Comparison of ENCODE assay signal across 19 cellular contexts in genomic region chr17:61217878-61218437, GRCh38.
DNase-seq lines count a peak whose midpoint lies in the region; ATAC-seq, FAIRE-seq and TF ChIP-seq lines count a peak whose summit lies in the region.
"Had no signal": no experiment of that assay in that cellular context is flagged by ENCODE, and none has a peak within 500 bp of the region (broad histone marks: within the 10 kb centered on the region; RNA-seq: fewer than 3 reads in every experiment).

No MANE protein-coding gene starts in this region.

- no peak for DNase-seq in heart right ventricle
- DNase-seq in left cardiac atrium: no peak
- DNase-seq in astrocyte (ENCODE audit: low read depth): no peak
- DNase-seq in upper lobe of left lung: no peak
- no peak for DNase-seq in Kasumi-1 (lab: John Stamatoyannopoulos, UW)
- DNase-seq in naive thymus-derived CD8-positive, alpha-beta T cell: no peak
- DNase-seq: activated CD4-positive, alpha-beta T cell treated with anti-CD3 and anti-CD28 coated beads, Interleukin-2, amount 50 U/mL, for 48 hours; activated CD4-positive, CD25-positive, alpha-beta regulatory T cell; cortex of kidney; left colon; mucosa of descending colon; NCI-H1417 treated with DMSO at 0.1 percent for 48 hours; NCI-H524 treated with DMSO at 0.1 percent for 48 hours had no signal

- no peaks in the 10 kb centered on the region for H3K79me2 ChIP-seq in astrocyte (ENCODE audit: insufficient read depth, low read length)

- intact Hi-C loops in heart right ventricle (cut with DNase I) (loop anchor here in 1 of 10 donors (5.0 kb wide), 1 partner anchor 34 kb away; no protein-coding TSS in a partner anchor), left cardiac atrium (cut with DNase I) (no loop called here)

- FAIRE-seq in astrocyte (lab: Jason Lieb, UNC): no peak
- FAIRE-seq: GM19239 had no signal

- H3K27ac ChIP-seq in heart right ventricle (peak overlapping the region in 8 of 10 donors; percentile 35 to 71 (median 59)), astrocyte (ENCODE audit: low read depth, low read length) (no peak overlapping the region), mesodermal cell (ENCODE audit: low read depth, low read length, severe bottlenecking) (peak overlapping the region; percentile 26), upper lobe of left lung (peak overlapping the region in 3 of 4 donors; percentile 57 to 61 (median 60))
- H3K27ac ChIP-seq: C4-2B, HL-60, SK-N-MC had no signal

- TF ChIP-seq EP300 in upper lobe of left lung (IDR thresholded peaks at IDR 0.05): no peak

- H3K4me1 Mint-ChIP-seq in astrocyte (ENCODE audit: low read depth, unreplicated experiment): peaks cover 24% of the 10 kb centered on the region
- H3K4me1 Mint-ChIP-seq in naive thymus-derived CD8-positive, alpha-beta T cell: peaks cover 21 to 39% (median 30%) of the 10 kb centered on the region in 4 donors

- no peaks in the 10 kb centered on the region for H4K20me1 ChIP-seq in astrocyte (ENCODE audit: insufficient read depth, low read length)

- H3K9me3 ChIP-seq in heart right ventricle (no peaks in the 10 kb centered on the region), astrocyte (ENCODE audit: insufficient read depth, low read depth, low read length) (no peaks in the 10 kb centered on the region), mesodermal cell (ENCODE audit: control insufficient read depth, low read length) (no peaks in the 10 kb centered on the region), upper lobe of left lung (no peaks in the 10 kb centered on the region)
- H3K9me3 ChIP-seq: mucosa of descending colon had no signal

- POLR2A ChIA-PET in naive thymus-derived CD8-positive, alpha-beta T cell (lab: Charles Lee): interaction anchor here (0.6 kb wide), 1 partner anchor 34 kb away, joined by 3 read pairs; no protein-coding TSS in a partner anchor

- no peak overlapping the region for H3K27ac Mint-ChIP-seq in astrocyte (ENCODE audit: unreplicated experiment)
- H3K27ac Mint-ChIP-seq in naive thymus-derived CD8-positive, alpha-beta T cell: no peak overlapping the region

- H3K9me3 Mint-ChIP-seq in astrocyte (ENCODE audit: unreplicated experiment): no peaks in the 10 kb centered on the region
- no peaks in the 10 kb centered on the region for H3K9me3 Mint-ChIP-seq in naive thymus-derived CD8-positive, alpha-beta T cell

- ATAC-seq in heart right ventricle (no peak), left cardiac atrium (no peak), upper lobe of left lung (ENCODE audit: low FRiP score in 2 of 2) (no peak), HG03139 (IDR thresholded peaks at IDR 0.05; ENCODE audit: unreplicated experiment) (no peak)
- no peak for ATAC-seq in naive thymus-derived CD8-positive, alpha-beta T cell
- ATAC-seq: left colon had no signal

- no peak for TF ChIP-seq POLR2A in upper lobe of left lung (IDR thresholded peaks at IDR 0.05)

- no peak overlapping the region for H3K9ac ChIP-seq in astrocyte (ENCODE audit: low read length)

- no peak overlapping the region for H3K4me3 Mint-ChIP-seq in astrocyte (ENCODE audit: unreplicated experiment)
- no peak overlapping the region for H3K4me3 Mint-ChIP-seq in naive thymus-derived CD8-positive, alpha-beta T cell

- H3K4me3 ChIP-seq in heart right ventricle (no peak overlapping the region), astrocyte (ENCODE audit: insufficient read depth, low read depth, low read length) (no peak overlapping the region), mesodermal cell (ENCODE audit: extremely low read depth, insufficient read depth, low read length, poor library complexity, severe bottlenecking) (no peak overlapping the region), upper lobe of left lung (no peak overlapping the region)
- H3K4me3 ChIP-seq: mucosa of descending colon, SK-N-MC had no signal

- no peaks in the 10 kb centered on the region for H3K27me3 ChIP-seq in heart right ventricle
- H3K27me3 ChIP-seq in astrocyte (ENCODE audit: insufficient read depth, low read length): no peaks in the 10 kb centered on the region
- H3K27me3 ChIP-seq in upper lobe of left lung: no peaks in the 10 kb centered on the region

- H2AFZ ChIP-seq in astrocyte (ENCODE audit: low read depth, low read length): no peak overlapping the region

- no peaks in the 10 kb centered on the region for H3K27me3 Mint-ChIP-seq in astrocyte (ENCODE audit: low read depth, unreplicated experiment)
- H3K27me3 Mint-ChIP-seq in naive thymus-derived CD8-positive, alpha-beta T cell: no peaks in the 10 kb centered on the region

- H3K36me3 ChIP-seq in heart right ventricle (no peaks in the 10 kb centered on the region), astrocyte (ENCODE audit: insufficient read depth, low read length) (no peaks in the 10 kb centered on the region), mesodermal cell (ENCODE audit: control insufficient read depth, insufficient read depth, low read length) (no peaks in the 10 kb centered on the region), upper lobe of left lung (no peaks in the 10 kb centered on the region)

- no peaks in the 10 kb centered on the region for H3K36me3 Mint-ChIP-seq in astrocyte (ENCODE audit: low read depth, unreplicated experiment)
- H3K36me3 Mint-ChIP-seq in naive thymus-derived CD8-positive, alpha-beta T cell: no peaks in the 10 kb centered on the region

- TF ChIP-seq CTCF in heart right ventricle (IDR thresholded peaks at IDR 0.05) (no peak), astrocyte (IDR thresholded peaks at IDR 0.05; ENCODE audit: insufficient read depth, low read depth, low read length) (no peak), upper lobe of left lung (IDR thresholded peaks at IDR 0.05) (no peak)

- peak overlapping the region; percentile 34 for H3K4me2 ChIP-seq in astrocyte (ENCODE audit: low read length)

- 90 to 94% methylated on average over 4 of the region's 4 CpGs for WGBS in heart right ventricle, 2 donors
- 77 to 100% methylated on average over 3 of the region's 4 CpGs for WGBS in mesodermal cell (ENCODE audit: insufficient coverage in 2 of 2), 2 experiments
- 85 to 88% methylated on average over 4 of the region's 4 CpGs for WGBS in upper lobe of left lung, 2 donors

- peaks cover 0 to 45% (median 6%) of the 10 kb centered on the region in 9 donors for H3K4me1 ChIP-seq in heart right ventricle
- peaks cover 16% of the 10 kb centered on the region for H3K4me1 ChIP-seq in astrocyte (ENCODE audit: insufficient read depth, low read length)
- H3K4me1 ChIP-seq in mesodermal cell (ENCODE audit: control insufficient read depth, insufficient read depth, low read length, poor library complexity, severe bottlenecking): peaks cover 38% of the 10 kb centered on the region
- peaks cover 18 to 42% (median 34%) of the 10 kb centered on the region in 4 donors for H3K4me1 ChIP-seq in upper lobe of left lung
